1 cellular context compared by ENCODE assay signal in the genomic region with DNA sequence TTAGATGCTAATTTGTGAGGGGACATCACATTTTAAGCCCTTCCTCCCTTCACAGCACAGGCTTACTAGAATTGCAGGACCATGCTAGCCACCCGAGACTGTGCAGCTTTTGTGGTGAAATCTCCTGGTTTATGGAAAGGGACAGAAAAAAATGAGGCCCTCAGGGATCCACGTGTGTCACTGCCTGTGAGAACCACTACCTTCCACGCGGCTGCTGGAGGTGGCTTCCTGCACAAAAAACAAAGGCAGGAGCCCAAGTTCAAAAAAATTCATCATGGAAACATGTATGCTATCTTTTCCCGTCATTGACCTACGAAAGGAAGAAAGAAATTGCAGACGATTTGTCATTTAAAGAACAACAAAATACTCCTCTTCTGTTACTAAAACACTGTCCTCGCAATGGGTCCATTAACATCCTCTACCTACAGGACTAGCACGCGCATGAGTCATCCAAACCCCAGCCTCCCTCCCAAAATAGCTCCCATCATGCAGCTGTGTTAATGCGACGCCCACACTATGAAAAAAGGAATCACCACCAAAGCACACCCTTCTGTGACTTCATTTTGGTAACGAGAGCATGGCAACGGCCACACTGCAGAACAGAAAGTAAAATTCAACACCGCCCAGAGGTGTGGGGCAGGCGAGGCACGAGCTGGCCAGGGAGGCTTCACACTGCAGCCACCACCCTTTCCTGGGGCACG.
TF ChIP-seq lines count a peak whose summit lies in the region.

No MANE protein-coding gene starts in this region.

TF ChIP-seq in GM12878, 131 proteins besides CTCF, POLR2A, EP300 and RAD21 (continued from another document and continues in another):
- TF ChIP-seq, protein P1, sequence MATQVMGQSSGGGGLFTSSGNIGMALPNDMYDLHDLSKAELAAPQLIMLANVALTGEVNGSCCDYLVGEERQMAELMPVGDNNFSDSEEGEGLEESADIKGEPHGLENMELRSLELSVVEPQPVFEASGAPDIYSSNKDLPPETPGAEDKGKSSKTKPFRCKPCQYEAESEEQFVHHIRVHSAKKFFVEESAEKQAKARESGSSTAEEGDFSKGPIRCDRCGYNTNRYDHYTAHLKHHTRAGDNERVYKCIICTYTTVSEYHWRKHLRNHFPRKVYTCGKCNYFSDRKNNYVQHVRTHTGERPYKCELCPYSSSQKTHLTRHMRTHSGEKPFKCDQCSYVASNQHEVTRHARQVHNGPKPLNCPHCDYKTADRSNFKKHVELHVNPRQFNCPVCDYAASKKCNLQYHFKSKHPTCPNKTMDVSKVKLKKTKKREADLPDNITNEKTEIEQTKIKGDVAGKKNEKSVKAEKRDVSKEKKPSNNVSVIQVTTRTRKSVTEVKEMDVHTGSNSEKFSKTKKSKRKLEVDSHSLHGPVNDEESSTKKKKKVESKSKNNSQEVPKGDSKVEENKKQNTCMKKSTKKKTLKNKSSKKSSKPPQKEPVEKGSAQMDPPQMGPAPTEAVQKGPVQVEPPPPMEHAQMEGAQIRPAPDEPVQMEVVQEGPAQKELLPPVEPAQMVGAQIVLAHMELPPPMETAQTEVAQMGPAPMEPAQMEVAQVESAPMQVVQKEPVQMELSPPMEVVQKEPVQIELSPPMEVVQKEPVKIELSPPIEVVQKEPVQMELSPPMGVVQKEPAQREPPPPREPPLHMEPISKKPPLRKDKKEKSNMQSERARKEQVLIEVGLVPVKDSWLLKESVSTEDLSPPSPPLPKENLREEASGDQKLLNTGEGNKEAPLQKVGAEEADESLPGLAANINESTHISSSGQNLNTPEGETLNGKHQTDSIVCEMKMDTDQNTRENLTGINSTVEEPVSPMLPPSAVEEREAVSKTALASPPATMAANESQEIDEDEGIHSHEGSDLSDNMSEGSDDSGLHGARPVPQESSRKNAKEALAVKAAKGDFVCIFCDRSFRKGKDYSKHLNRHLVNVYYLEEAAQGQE (IDR thresholded peaks at IDR 0.05; ENCODE audit: low read depth, low read length), result no peak
- no peak for TF ChIP-seq SUPT20H (IDR thresholded peaks at IDR 0.05; ENCODE audit: borderline replicate concordance, control insufficient read depth, low read depth, low read length)
- TF ChIP-seq, protein P2, sequence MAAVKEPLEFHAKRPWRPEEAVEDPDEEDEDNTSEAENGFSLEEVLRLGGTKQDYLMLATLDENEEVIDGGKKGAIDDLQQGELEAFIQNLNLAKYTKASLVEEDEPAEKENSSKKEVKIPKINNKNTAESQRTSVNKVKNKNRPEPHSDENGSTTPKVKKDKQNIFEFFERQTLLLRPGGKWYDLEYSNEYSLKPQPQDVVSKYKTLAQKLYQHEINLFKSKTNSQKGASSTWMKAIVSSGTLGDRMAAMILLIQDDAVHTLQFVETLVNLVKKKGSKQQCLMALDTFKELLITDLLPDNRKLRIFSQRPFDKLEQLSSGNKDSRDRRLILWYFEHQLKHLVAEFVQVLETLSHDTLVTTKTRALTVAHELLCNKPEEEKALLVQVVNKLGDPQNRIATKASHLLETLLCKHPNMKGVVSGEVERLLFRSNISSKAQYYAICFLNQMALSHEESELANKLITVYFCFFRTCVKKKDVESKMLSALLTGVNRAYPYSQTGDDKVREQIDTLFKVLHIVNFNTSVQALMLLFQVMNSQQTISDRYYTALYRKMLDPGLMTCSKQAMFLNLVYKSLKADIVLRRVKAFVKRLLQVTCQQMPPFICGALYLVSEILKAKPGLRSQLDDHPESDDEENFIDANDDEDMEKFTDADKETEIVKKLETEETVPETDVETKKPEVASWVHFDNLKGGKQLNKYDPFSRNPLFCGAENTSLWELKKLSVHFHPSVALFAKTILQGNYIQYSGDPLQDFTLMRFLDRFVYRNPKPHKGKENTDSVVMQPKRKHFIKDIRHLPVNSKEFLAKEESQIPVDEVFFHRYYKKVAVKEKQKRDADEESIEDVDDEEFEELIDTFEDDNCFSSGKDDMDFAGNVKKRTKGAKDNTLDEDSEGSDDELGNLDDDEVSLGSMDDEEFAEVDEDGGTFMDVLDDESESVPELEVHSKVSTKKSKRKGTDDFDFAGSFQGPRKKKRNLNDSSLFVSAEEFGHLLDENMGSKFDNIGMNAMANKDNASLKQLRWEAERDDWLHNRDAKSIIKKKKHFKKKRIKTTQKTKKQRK (IDR thresholded peaks at IDR 0.05; ENCODE audit: low read depth, low read length), result no peak
- no peak for TF ChIP-seq SIN3A (IDR thresholded peaks at IDR 0.05; ENCODE audit: low read depth, low read length)
- TF ChIP-seq MTA2 (IDR thresholded peaks at IDR 0.05; ENCODE audit: low read depth), result no peak
- no peak for TF ChIP-seq ZNF384 (IDR thresholded peaks at IDR 0.05; ENCODE audit: borderline replicate concordance, low read depth, low read length)
- peak; percentile 83; the same call in 2 of the 3 replicates for TF ChIP-seq POU2F2 (IDR thresholded peaks at IDR 0.05; ENCODE audit: borderline replicate concordance, low read depth, low read length)
- no peak for TF ChIP-seq ZNF207 (IDR thresholded peaks at IDR 0.05; ENCODE audit: borderline replicate concordance)
- TF ChIP-seq RB1 (IDR thresholded peaks at IDR 0.05; ENCODE audit: borderline replicate concordance), result no peak
- no peak for TF ChIP-seq POLR2AphosphoS5 (IDR thresholded peaks at IDR 0.05; ENCODE audit: low read length)
- TF ChIP-seq STAT3 (IDR thresholded peaks at IDR 0.05; ENCODE audit: low read depth, low read length), result no peak
- no peak for TF ChIP-seq CHD4 (IDR thresholded peaks at IDR 0.05)
- TF ChIP-seq, protein P3, sequence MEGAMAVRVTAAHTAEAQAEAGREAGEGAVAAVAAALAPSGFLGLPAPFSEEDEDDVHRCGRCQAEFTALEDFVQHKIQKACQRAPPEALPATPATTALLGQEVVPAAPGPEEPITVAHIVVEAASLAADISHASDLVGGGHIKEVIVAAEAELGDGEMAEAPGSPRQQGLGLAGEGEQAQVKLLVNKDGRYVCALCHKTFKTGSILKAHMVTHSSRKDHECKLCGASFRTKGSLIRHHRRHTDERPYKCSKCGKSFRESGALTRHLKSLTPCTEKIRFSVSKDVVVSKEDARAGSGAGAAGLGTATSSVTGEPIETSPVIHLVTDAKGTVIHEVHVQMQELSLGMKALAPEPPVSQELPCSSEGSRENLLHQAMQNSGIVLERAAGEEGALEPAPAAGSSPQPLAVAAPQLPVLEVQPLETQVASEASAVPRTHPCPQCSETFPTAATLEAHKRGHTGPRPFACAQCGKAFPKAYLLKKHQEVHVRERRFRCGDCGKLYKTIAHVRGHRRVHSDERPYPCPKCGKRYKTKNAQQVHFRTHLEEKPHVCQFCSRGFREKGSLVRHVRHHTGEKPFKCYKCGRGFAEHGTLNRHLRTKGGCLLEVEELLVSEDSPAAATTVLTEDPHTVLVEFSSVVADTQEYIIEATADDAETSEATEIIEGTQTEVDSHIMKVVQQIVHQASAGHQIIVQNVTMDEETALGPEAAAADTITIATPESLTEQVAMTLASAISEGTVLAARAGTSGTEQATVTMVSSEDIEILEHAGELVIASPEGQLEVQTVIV (IDR thresholded peaks at IDR 0.05; ENCODE audit: borderline replicate concordance, partially characterized antibody), result no peak
- TF ChIP-seq, protein P4, sequence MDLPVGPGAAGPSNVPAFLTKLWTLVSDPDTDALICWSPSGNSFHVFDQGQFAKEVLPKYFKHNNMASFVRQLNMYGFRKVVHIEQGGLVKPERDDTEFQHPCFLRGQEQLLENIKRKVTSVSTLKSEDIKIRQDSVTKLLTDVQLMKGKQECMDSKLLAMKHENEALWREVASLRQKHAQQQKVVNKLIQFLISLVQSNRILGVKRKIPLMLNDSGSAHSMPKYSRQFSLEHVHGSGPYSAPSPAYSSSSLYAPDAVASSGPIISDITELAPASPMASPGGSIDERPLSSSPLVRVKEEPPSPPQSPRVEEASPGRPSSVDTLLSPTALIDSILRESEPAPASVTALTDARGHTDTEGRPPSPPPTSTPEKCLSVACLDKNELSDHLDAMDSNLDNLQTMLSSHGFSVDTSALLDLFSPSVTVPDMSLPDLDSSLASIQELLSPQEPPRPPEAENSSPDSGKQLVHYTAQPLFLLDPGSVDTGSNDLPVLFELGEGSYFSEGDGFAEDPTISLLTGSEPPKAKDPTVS (IDR thresholded peaks at IDR 0.05; ENCODE audit: low read depth, low read length), result no peak
- no peak for TF ChIP-seq TBL1XR1 (IDR thresholded peaks at IDR 0.05; ENCODE audit: low read depth, low read length)
- TF ChIP-seq SUZ12 (IDR thresholded peaks at IDR 0.05; ENCODE audit: unreplicated experiment), result no peak
- 0 out of 2 replicates have a peak, but pooled peaks have one; percentile 31 for TF ChIP-seq GABPA (IDR thresholded peaks at IDR 0.05; ENCODE audit: low read depth)
- TF ChIP-seq ASH2L (IDR thresholded peaks at IDR 0.05; ENCODE audit: borderline replicate concordance, low read depth), result no peak
- no peak for TF ChIP-seq SIX5 (IDR thresholded peaks at IDR 0.05; ENCODE audit: low read depth, low read length, severe bottlenecking)
- TF ChIP-seq PML (IDR thresholded peaks at IDR 0.05; ENCODE audit: low read length), result no peak
- TF ChIP-seq, protein P5, sequence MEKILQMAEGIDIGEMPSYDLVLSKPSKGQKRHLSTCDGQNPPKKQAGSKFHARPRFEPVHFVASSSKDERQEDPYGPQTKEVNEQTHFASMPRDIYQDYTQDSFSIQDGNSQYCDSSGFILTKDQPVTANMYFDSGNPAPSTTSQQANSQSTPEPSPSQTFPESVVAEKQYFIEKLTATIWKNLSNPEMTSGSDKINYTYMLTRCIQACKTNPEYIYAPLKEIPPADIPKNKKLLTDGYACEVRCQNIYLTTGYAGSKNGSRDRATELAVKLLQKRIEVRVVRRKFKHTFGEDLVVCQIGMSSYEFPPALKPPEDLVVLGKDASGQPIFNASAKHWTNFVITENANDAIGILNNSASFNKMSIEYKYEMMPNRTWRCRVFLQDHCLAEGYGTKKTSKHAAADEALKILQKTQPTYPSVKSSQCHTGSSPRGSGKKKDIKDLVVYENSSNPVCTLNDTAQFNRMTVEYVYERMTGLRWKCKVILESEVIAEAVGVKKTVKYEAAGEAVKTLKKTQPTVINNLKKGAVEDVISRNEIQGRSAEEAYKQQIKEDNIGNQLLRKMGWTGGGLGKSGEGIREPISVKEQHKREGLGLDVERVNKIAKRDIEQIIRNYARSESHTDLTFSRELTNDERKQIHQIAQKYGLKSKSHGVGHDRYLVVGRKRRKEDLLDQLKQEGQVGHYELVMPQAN (conservative IDR thresholded peaks at IDR 0.05), result no peak
- no peak for TF ChIP-seq NFXL1 (IDR thresholded peaks at IDR 0.05; ENCODE audit: borderline replicate concordance)
- TF ChIP-seq MTA3 (IDR thresholded peaks at IDR 0.05; ENCODE audit: borderline replicate concordance, low read length), result no peak
- no peak for TF ChIP-seq FOS (IDR thresholded peaks at IDR 0.05; ENCODE audit: borderline replicate concordance, extremely low read depth, insufficient read length)
- TF ChIP-seq, protein P6, sequence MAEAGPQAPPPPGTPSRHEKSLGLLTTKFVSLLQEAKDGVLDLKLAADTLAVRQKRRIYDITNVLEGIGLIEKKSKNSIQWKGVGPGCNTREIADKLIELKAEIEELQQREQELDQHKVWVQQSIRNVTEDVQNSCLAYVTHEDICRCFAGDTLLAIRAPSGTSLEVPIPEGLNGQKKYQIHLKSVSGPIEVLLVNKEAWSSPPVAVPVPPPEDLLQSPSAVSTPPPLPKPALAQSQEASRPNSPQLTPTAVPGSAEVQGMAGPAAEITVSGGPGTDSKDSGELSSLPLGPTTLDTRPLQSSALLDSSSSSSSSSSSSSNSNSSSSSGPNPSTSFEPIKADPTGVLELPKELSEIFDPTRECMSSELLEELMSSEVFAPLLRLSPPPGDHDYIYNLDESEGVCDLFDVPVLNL (IDR thresholded peaks at IDR 0.05; ENCODE audit: low read depth, low read length), result no peak
- TF ChIP-seq SREBF1 (IDR thresholded peaks at IDR 0.05; ENCODE audit: low read length), result no peak
- no peak for TF ChIP-seq ZNF24 (IDR thresholded peaks at IDR 0.05)
- TF ChIP-seq NR2C2 (IDR thresholded peaks at IDR 0.05; ENCODE audit: borderline replicate concordance, control insufficient read depth, insufficient read length, low read depth), result no peak
- TF ChIP-seq, protein P7, sequence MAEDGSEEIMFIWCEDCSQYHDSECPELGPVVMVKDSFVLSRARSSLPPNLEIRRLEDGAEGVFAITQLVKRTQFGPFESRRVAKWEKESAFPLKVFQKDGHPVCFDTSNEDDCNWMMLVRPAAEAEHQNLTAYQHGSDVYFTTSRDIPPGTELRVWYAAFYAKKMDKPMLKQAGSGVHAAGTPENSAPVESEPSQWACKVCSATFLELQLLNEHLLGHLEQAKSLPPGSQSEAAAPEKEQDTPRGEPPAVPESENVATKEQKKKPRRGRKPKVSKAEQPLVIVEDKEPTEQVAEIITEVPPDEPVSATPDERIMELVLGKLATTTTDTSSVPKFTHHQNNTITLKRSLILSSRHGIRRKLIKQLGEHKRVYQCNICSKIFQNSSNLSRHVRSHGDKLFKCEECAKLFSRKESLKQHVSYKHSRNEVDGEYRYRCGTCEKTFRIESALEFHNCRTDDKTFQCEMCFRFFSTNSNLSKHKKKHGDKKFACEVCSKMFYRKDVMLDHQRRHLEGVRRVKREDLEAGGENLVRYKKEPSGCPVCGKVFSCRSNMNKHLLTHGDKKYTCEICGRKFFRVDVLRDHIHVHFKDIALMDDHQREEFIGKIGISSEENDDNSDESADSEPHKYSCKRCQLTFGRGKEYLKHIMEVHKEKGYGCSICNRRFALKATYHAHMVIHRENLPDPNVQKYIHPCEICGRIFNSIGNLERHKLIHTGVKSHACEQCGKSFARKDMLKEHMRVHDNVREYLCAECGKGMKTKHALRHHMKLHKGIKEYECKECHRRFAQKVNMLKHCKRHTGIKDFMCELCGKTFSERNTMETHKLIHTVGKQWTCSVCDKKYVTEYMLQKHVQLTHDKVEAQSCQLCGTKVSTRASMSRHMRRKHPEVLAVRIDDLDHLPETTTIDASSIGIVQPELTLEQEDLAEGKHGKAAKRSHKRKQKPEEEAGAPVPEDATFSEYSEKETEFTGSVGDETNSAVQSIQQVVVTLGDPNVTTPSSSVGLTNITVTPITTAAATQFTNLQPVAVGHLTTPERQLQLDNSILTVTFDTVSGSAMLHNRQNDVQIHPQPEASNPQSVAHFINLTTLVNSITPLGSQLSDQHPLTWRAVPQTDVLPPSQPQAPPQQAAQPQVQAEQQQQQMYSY (CRISPR knock-in tag; IDR thresholded peaks at IDR 0.05), result no peak
- TF ChIP-seq, protein P8, sequence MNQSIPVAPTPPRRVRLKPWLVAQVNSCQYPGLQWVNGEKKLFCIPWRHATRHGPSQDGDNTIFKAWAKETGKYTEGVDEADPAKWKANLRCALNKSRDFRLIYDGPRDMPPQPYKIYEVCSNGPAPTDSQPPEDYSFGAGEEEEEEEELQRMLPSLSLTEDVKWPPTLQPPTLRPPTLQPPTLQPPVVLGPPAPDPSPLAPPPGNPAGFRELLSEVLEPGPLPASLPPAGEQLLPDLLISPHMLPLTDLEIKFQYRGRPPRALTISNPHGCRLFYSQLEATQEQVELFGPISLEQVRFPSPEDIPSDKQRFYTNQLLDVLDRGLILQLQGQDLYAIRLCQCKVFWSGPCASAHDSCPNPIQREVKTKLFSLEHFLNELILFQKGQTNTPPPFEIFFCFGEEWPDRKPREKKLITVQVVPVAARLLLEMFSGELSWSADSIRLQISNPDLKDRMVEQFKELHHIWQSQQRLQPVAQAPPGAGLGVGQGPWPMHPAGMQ (IDR thresholded peaks at IDR 0.05; ENCODE audit: borderline replicate concordance), result no peak
- TF ChIP-seq JUNB (IDR thresholded peaks at IDR 0.05), result peak; percentile 62
- TF ChIP-seq CBFB (IDR thresholded peaks at IDR 0.05; ENCODE audit: low read depth), result no peak; the same call in 1 of the 2 replicates
